15 cellular contexts compared by ENCODE assay signal in genomic region chr11:116473236-116473769, GRCh38.
"Had no signal": no experiment of that assay in that cellular context is flagged by ENCODE, and none has a peak within 500 bp of the region (broad histone marks: within the 10 kb centered on the region; RNA-seq: fewer than 3 reads in every experiment).

No MANE protein-coding gene starts in this region.

- H3K9me3 ChIP-seq: body of pancreas, upper lobe of left lung had no signal

- H3K36me3 ChIP-seq: right atrium auricular region, upper lobe of left lung had no signal

- H3K27me3 ChIP-seq: body of pancreas, right atrium auricular region, upper lobe of left lung had no signal

- DNase-seq: activated CD4-positive, alpha-beta T cell treated with anti-CD3 and anti-CD28 coated beads, Interleukin-2, amount 50 U/mL, for 48 hours; activated CD4-positive, CD25-positive, alpha-beta regulatory T cell treated with anti-CD3 and anti-CD28 coated beads, Interleukin-2, amount 50 U/mL, for 72 hours; activated CD8-positive, alpha-beta memory T cell treated with anti-CD3 and anti-CD28 coated beads, Interleukin-2, amount 10 ng/mL, durations not matched to agents 7 days and 5 days; activated effector memory CD4-positive, alpha-beta T cell treated with Interleukin-2 at 50 U/mL for 16 hours; activated T-cell treated with anti-CD3 and anti-CD28 coated beads, Interleukin-2, amount 50 U/mL, for 24 hours; body of pancreas; mammary epithelial cell; stimulated activated CD4-positive, alpha-beta T cell treated with anti-CD3 and anti-CD28 coated beads, Interleukin-2, amount 100 ng/mL, for 24 hours; stimulated activated naive B cell treated with anti-CD40 and anti-IgM and Interleukin-4, amounts not matched to agents 10 μg/mL and 1 μg/mL and 100 μg/mL, for 72 hours; substantia nigra; T-helper 17 cell; upper lobe of left lung had no signal

- H3K4me3 ChIP-seq: body of pancreas, right atrium auricular region, upper lobe of left lung had no signal

- H3K79me2 ChIP-seq: parathyroid adenoma had no signal

- H2AFZ ChIP-seq: parathyroid adenoma had no signal

- H3K27ac ChIP-seq: body of pancreas, parathyroid adenoma, right atrium auricular region, upper lobe of left lung had no signal

- H3K9ac ChIP-seq: parathyroid adenoma had no signal

- ATAC-seq: activated CD8-positive, alpha-beta memory T cell treated with anti-CD3 and anti-CD28 coated beads, Interleukin-2, amount 10 ng/mL, durations not matched to agents 7 days and 5 days; body of pancreas; left colon; stimulated activated naive B cell treated with anti-CD40 and anti-IgM and Interleukin-4, amounts not matched to agents 10 μg/mL and 1 μg/mL and 100 μg/mL, for 72 hours; T-helper 17 cell had no signal

- H3K4me1 ChIP-seq: body of pancreas, parathyroid adenoma, right atrium auricular region, upper lobe of left lung had no signal
